16 cellular contexts compared by ENCODE assay signal in genomic region chr3:23488618-23489017, GRCh38.
DNase-seq lines count a peak whose midpoint lies in the region; ATAC-seq, FAIRE-seq and TF ChIP-seq lines count a peak whose summit lies in the region.
"Had no signal": no experiment of that assay in that cellular context is flagged by ENCODE, and none has a peak within 500 bp of the region (broad histone marks: within the 10 kb centered on the region; RNA-seq: fewer than 3 reads in every experiment).

No MANE protein-coding gene starts in this region.

- no peak overlapping the region for H3K14ac ChIP-seq in IMR-90 (replicated peaks; ENCODE audit: low read depth, low read length)

- H4K5ac ChIP-seq in IMR-90 (ENCODE audit: low read depth, low read length) = no peak overlapping the region

- H3K4me1 Mint-ChIP-seq in memory B cell = peaks cover 21% of the 10 kb centered on the region
- H3K4me1 Mint-ChIP-seq: CD4-positive, alpha-beta memory T cell had no signal

- WGBS in IMR-90 (ENCODE audit: extremely low coverage in 2 of 2, insufficient read length in 1 of 2), 2 experiments = no CpG with 5 or more reads among the region's 3 CpGs

- H3K4me2 ChIP-seq in IMR-90 (ENCODE audit: low read depth, low read length) (no peak overlapping the region), endothelial cell of umbilical vein (ENCODE audit: insufficient read depth, low read length) (no peak overlapping the region)
- H3K4me2 ChIP-seq: A549 had no signal

- H2BK20ac ChIP-seq in IMR-90 (ENCODE audit: low read depth, low read length) = no peak overlapping the region

- in situ Hi-C loops in IMR-90 (cut with MboI; ENCODE audit: low sequenced_read_pairs) = no loop called here

- H3K9me1 ChIP-seq in IMR-90 (ENCODE audit: insufficient read depth, low read length) (no peaks in the 10 kb centered on the region; the same call in 1 of the 2 replicates), endothelial cell of umbilical vein (replicated peaks; ENCODE audit: control insufficient read depth, extremely low read depth, insufficient read depth, low read length) (no peaks in the 10 kb centered on the region)

- no peak overlapping the region for H4K91ac ChIP-seq in IMR-90 (ENCODE audit: insufficient read depth, low read depth, low read length)

- H3K9me3 Mint-ChIP-seq in memory B cell = peaks cover 7% of the 10 kb centered on the region

- FAIRE-seq in endothelial cell of umbilical vein (lab: Jason Lieb, UNC) = no peak
- FAIRE-seq: A549, D721Med had no signal

- BruUV-seq in IMR-90 (replicated peaks; lab: Mats Ljungman, UMichigan) (no TSS peak), endothelial cell of umbilical vein (replicated peaks; lab: Mats Ljungman, UMichigan) (no TSS peak)

- no peak for TF ChIP-seq POLR2A in IMR-90 (IDR thresholded peaks at IDR 0.05; ENCODE audit: low read depth, low read length)
- no peak for TF ChIP-seq POLR2A in endothelial cell of umbilical vein (IDR thresholded peaks at IDR 0.05; ENCODE audit: low read depth, low read length)

- H3K27ac ChIP-seq in HEK293 (ENCODE audit: extremely low read depth, low read depth, low read length) (no peak overlapping the region), IMR-90 (ENCODE audit: insufficient read depth, low read length) (no peak overlapping the region), endothelial cell of umbilical vein (ENCODE audit: insufficient read depth, low read depth, low read length) (no peak overlapping the region)
- H3K27ac ChIP-seq: A549, C4-2B had no signal

- no peak overlapping the region for H2BK120ac ChIP-seq in IMR-90 (ENCODE audit: low read depth, low read length)

- H3K4me1 ChIP-seq in HEK293 (ENCODE audit: control insufficient read depth, insufficient read depth, low read length) (peaks cover 5% of the 10 kb centered on the region), IMR-90 (ENCODE audit: control insufficient read depth, insufficient read depth, low read length) (peaks cover 4% of the 10 kb centered on the region), endothelial cell of umbilical vein (ENCODE audit: control insufficient read depth, extremely low read depth, insufficient read depth, low read length) (peaks cover 20% of the 10 kb centered on the region)
- H3K4me1 ChIP-seq: BE2C had no signal

- no peak overlapping the region for H2AK9ac ChIP-seq in IMR-90 (replicated peaks; ENCODE audit: low read depth, low read length, poor library complexity)

- H3K9ac ChIP-seq in IMR-90 (ENCODE audit: low read depth, low read length) (no peak overlapping the region), endothelial cell of umbilical vein (replicated peaks; ENCODE audit: extremely low read depth, insufficient read depth, low read length) (no peak overlapping the region)

- DNase-seq in IMR-90 = peak; percentile 34
- no peak for DNase-seq in endothelial cell of umbilical vein (ENCODE audit: low read depth, low spot score)
- no peak for DNase-seq in memory B cell (ENCODE audit: low spot score in 2 of 2)
- DNase-seq in stimulated activated naive CD4-positive, alpha-beta T cell (lab: John Stamatoyannopoulos, UW) = no peak
- no peak for DNase-seq in activated CD4-positive, alpha-beta T cell treated with anti-CD3 and anti-CD28 coated beads for 4 hours
- DNase-seq: BE2C; CD4-positive, alpha-beta memory T cell; COR-L47; DMS53; GF-D8; GOT3; H9 had no signal

- dilution Hi-C loops in IMR-90 (cut with HindIII; ENCODE audit: low sequenced_read_pairs, unreplicated experiment) (no loop called here), endothelial cell of umbilical vein (cut with MboI; ENCODE audit: extremely low pct_ligation_motif_present, low sequenced_read_pairs) (no loop called here)

- H3K18ac ChIP-seq in IMR-90 (ENCODE audit: low read depth, low read length) = no peak overlapping the region

- intact Hi-C loops in IMR-90 (cut with micrococcal nuclease) (no loop called here), endothelial cell of umbilical vein (cut with micrococcal nuclease) (no loop called here)

- H3K4me3 Mint-ChIP-seq in memory B cell = no peak overlapping the region
- H3K4me3 Mint-ChIP-seq: CD4-positive, alpha-beta memory T cell; H9 had no signal

- CTCF ChIA-PET in HEK293 (lab: Yijun Ruan, JAX) (no interaction called here), IMR-90 (lab: Yijun Ruan, JAX) (interaction anchor here (0.6 kb wide), 1 partner anchor 224 kb away, joined by 3 read pairs; no protein-coding TSS in a partner anchor), endothelial cell of umbilical vein (lab: Charles Lee) (no interaction called here)

- ATAC-seq in IMR-90 (ENCODE audit: low read depth) (peak; percentile 26; the same call in 1 of the 2 replicates), memory B cell (ENCODE audit: low read depth) (no peak)
- ATAC-seq: A549 had no signal

- no peak overlapping the region for H3K23ac ChIP-seq in IMR-90 (ENCODE audit: low read depth, low read length)

- H3K79me2 ChIP-seq in endothelial cell of umbilical vein (ENCODE audit: control insufficient read depth, insufficient read depth, low read length) = peaks cover 2% of the 10 kb centered on the region

- no peaks in the 10 kb centered on the region for H3K27me3 Mint-ChIP-seq in memory B cell
- H3K27me3 Mint-ChIP-seq: CD4-positive, alpha-beta memory T cell had no signal

- TF ChIP-seq RAD21 in IMR-90 (IDR thresholded peaks at IDR 0.05; ENCODE audit: low read length) = no peak

- no peak overlapping the region for H3K56ac ChIP-seq in IMR-90 (ENCODE audit: extremely low read depth, insufficient read depth, low read length)

- peaks cover 0 to 13% of the 10 kb centered on the region in 2 experiments; a peak in 2 of 4 replicates for H3K79me1 ChIP-seq in IMR-90 (ENCODE audit: low read depth in 1 of 2, low read length in 2 of 2)

- H2AK5ac ChIP-seq in IMR-90 (ENCODE audit: low read depth, low read length) = no peak overlapping the region

- peaks cover 20% of the 10 kb centered on the region for H3K36me3 Mint-ChIP-seq in memory B cell
- H3K36me3 Mint-ChIP-seq: CD4-positive, alpha-beta memory T cell had no signal

- H2BK5ac ChIP-seq in IMR-90 (ENCODE audit: low read depth, low read length, poor library complexity, severe bottlenecking) = no peak overlapping the region

- H3K27ac Mint-ChIP-seq in memory B cell = peak overlapping the region; percentile 43

- TF ChIP-seq CTCF in HEK293 (tag by site-specific recombination; IDR thresholded peaks at IDR 0.05) (no peak), IMR-90 (conservative IDR thresholded peaks at IDR 0.05; ENCODE audit: low read depth, low read length) (no peak), endothelial cell of umbilical vein (IDR thresholded peaks at IDR 0.05; ENCODE audit: extremely low read depth in 1 of 2, insufficient read depth in 1 of 2, low read depth in 1 of 2, low read length in 2 of 2) (no peak)

- no peak overlapping the region for H3K4ac ChIP-seq in IMR-90 (ENCODE audit: low read depth, low read length)

- H3K36me3 ChIP-seq in HEK293 (ENCODE audit: control insufficient read depth in 2 of 2, insufficient read depth in 1 of 2, low read length in 2 of 2) (no peaks in the 10 kb centered on the region), IMR-90 (ENCODE audit: control insufficient read depth, insufficient read depth, low read length) (0 out of 2 replicates have a peak, but pooled peaks cover 2% of the 10 kb centered on the region), endothelial cell of umbilical vein (ENCODE audit: control insufficient read depth in 2 of 2, extremely low read depth in 1 of 2, insufficient read depth in 2 of 2, low read length in 2 of 2) (no peaks in the 10 kb centered on the region)
- H3K36me3 ChIP-seq: BE2C had no signal

- POLR2A ChIA-PET in HEK293 (lab: Yijun Ruan, JAX) (no interaction called here), IMR-90 (lab: Charles Lee; ENCODE audit: unreplicated experiment) (no interaction called here), endothelial cell of umbilical vein (lab: Charles Lee) (no interaction called here)

- H2BK15ac ChIP-seq in IMR-90 (ENCODE audit: low read depth, low read length) = no peak overlapping the region

- no peaks in the 10 kb centered on the region for H4K20me1 ChIP-seq in IMR-90 (ENCODE audit: insufficient read depth, low read length)
- H4K20me1 ChIP-seq in endothelial cell of umbilical vein (replicated peaks; ENCODE audit: control insufficient read depth, extremely low read depth, insufficient read depth, low read length) = no peaks in the 10 kb centered on the region

- H3K4me3 ChIP-seq in HEK293 (ENCODE audit: low read depth, low read length) (no peak overlapping the region), IMR-90 (ENCODE audit: insufficient read depth, low read depth, low read length) (no peak overlapping the region), endothelial cell of umbilical vein (replicated peaks in 1 of 3; ENCODE audit: insufficient read depth in 1 of 3, low read depth in 1 of 3, low read length in 3 of 3) (no peak overlapping the region)
- H3K4me3 ChIP-seq: A549 had no signal

- no peak overlapping the region for H2AFZ ChIP-seq in IMR-90 (replicated peaks; ENCODE audit: low read length, poor library complexity)
- no peak overlapping the region for H2AFZ ChIP-seq in endothelial cell of umbilical vein (ENCODE audit: low read depth, low read length)

- H4K8ac ChIP-seq in IMR-90 (ENCODE audit: low read depth in 2 of 2, low read length in 2 of 2) = no peak overlapping the region

- H3K9me3 ChIP-seq in HEK293 (ENCODE audit: control insufficient read depth, insufficient read depth, low read depth, low read length) (no peaks in the 10 kb centered on the region), IMR-90 (ENCODE audit: control insufficient read depth, insufficient read depth, low read length) (peaks cover 7% of the 10 kb centered on the region), endothelial cell of umbilical vein (replicated peaks; ENCODE audit: control insufficient read depth, insufficient read depth, low read length) (no peaks in the 10 kb centered on the region)
- H3K9me3 ChIP-seq: A549, BE2C had no signal

- no peaks in the 10 kb centered on the region for H3K27me3 ChIP-seq in IMR-90 (ENCODE audit: control insufficient read depth, insufficient read depth, low read length)
- no peaks in the 10 kb centered on the region for H3K27me3 ChIP-seq in endothelial cell of umbilical vein (ENCODE audit: control insufficient read depth in 2 of 2, insufficient read depth in 2 of 2, low read length in 2 of 2)
- H3K27me3 ChIP-seq: BE2C had no signal

TF ChIP-seq in HEK293, 187 proteins besides CTCF, POLR2A, EP300 and RAD21 (continues in another document):
- peak; percentile 38; the same call in 1 of the 2 replicates for TF ChIP-seq OSR2 (tag by site-specific recombination; IDR thresholded peaks at IDR 0.05)
- TF ChIP-seq ZNF658 (tag by site-specific recombination; IDR thresholded peaks at IDR 0.05) = no peak
- peak; percentile 74 for TF ChIP-seq ZFHX2 (tag by site-specific recombination; conservative IDR thresholded peaks at IDR 0.05)

TF ChIP-seq in endothelial cell of umbilical vein, 7 proteins besides CTCF, POLR2A, EP300 and RAD21:
- TF ChIP-seq GATA2 (IDR thresholded peaks at IDR 0.05; ENCODE audit: insufficient read depth, insufficient read length, low read depth, low read length) = peak; percentile 48
- TF ChIP-seq, protein P1, sequence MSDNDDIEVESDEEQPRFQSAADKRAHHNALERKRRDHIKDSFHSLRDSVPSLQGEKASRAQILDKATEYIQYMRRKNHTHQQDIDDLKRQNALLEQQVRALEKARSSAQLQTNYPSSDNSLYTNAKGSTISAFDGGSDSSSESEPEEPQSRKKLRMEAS (IDR thresholded peaks at IDR 0.05; ENCODE audit: insufficient read depth, insufficient read length) = no peak
